ENCODE assay signal across 8 cellular contexts in the genomic region with DNA sequence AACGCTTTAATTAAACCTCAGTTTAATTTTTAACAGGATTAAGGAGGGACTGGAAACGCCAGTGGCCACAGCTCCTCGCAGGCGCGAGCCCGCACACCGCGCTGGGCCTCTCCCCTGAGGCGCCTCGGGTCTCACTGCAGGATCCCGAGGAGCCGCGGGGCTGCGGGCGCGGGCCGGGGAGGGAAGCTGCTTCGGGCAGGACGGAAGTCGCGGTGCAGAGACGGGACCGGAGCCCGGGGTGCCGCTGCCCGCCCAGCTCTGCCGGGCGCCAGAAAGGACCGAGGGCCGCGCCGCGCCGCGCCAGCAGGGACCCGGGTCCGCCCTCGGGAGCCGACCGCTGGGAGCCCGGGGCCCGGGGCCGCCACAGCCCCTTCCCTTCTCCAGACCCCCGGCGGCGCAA. TPM values are rescaled to one million over a fixed set of nuclear protein-coding genes. Genes with fewer than 3 reads are reported as not detected.
A peak's percentile ranks its signal among the peaks of the same experiment; 100 is the strongest.
DNase-seq lines count a peak whose midpoint lies in the region; ATAC-seq lines count a peak whose summit lies in the region.
"Not testable (repeated sequence)": the region's sequence is repeated elsewhere in the genome, so short reads cannot be mapped to it uniquely, and the experiment has no call there.

No MANE protein-coding gene starts in this region.

- ATAC-seq in GM18508 (IDR thresholded peaks at IDR 0.05; ENCODE audit: insufficient read depth, unreplicated experiment): peak; percentile 5
- ATAC-seq in GM19397 (IDR thresholded peaks at IDR 0.05; ENCODE audit: unreplicated experiment): peak; percentile 58
- ATAC-seq in GM21825 (IDR thresholded peaks at IDR 0.05; ENCODE audit: unreplicated experiment): peak; percentile 52
- ATAC-seq in HG03039 (IDR thresholded peaks at IDR 0.05; ENCODE audit: unreplicated experiment): peak; percentile 44
- ATAC-seq in HG03469 (IDR thresholded peaks at IDR 0.05; ENCODE audit: unreplicated experiment): peak; percentile 20
- peak; percentile 75 for ATAC-seq in activated CD8-positive, alpha-beta memory T cell treated with anti-CD3 and anti-CD28 coated beads, Interleukin-2, amount 10 ng/mL, durations not matched to agents 7 days and 5 days
- peak; percentile 73 to 86 for ATAC-seq in right cardiac atrium
- peak; percentile 56 for ATAC-seq in stimulated activated naive CD8-positive, alpha-beta T cell treated with anti-CD3 and anti-CD28 coated beads, Interleukin-15, Interleukin-2, amounts not matched to agents 100 U/mL and 50 U/mL, for 24 hours

- WGBS in right cardiac atrium: no CpG with 5 or more reads among the region's 46 CpGs

- peaks cover 34% of the 10 kb centered on the region for H3K36me3 Mint-ChIP-seq in activated CD8-positive, alpha-beta memory T cell treated with anti-CD3 and anti-CD28 coated beads, Interleukin-2, amount 10 ng/mL, durations not matched to agents 7 days and 5 days

- H3K9me3 Mint-ChIP-seq in activated CD8-positive, alpha-beta memory T cell treated with anti-CD3 and anti-CD28 coated beads, Interleukin-2, amount 10 ng/mL, durations not matched to agents 7 days and 5 days (ENCODE audit: low read depth): peaks cover 20% of the 10 kb centered on the region

- not testable (repeated sequence) for H3K27ac Mint-ChIP-seq in activated CD8-positive, alpha-beta memory T cell treated with anti-CD3 and anti-CD28 coated beads, Interleukin-2, amount 10 ng/mL, durations not matched to agents 7 days and 5 days

- H3K4me3 Mint-ChIP-seq in activated CD8-positive, alpha-beta memory T cell treated with anti-CD3 and anti-CD28 coated beads, Interleukin-2, amount 10 ng/mL, durations not matched to agents 7 days and 5 days: not testable (repeated sequence)

- not testable (repeated sequence) for H3K4me1 Mint-ChIP-seq in activated CD8-positive, alpha-beta memory T cell treated with anti-CD3 and anti-CD28 coated beads, Interleukin-2, amount 10 ng/mL, durations not matched to agents 7 days and 5 days

- H3K27me3 ChIP-seq in right cardiac atrium (ENCODE audit: control insufficient read depth, insufficient read depth): not testable (repeated sequence)

- intact Hi-C loops in right cardiac atrium (cut with DNase I): loop anchor here in 1 of 4 donors (5.0 kb wide), 1 partner anchor 44 kb away; no protein-coding TSS in a partner anchor

- not testable (repeated sequence) for H3K4me1 ChIP-seq in right cardiac atrium (ENCODE audit: control insufficient read depth, insufficient read depth, low read length)

- not testable (repeated sequence) for H3K9me3 ChIP-seq in right cardiac atrium (ENCODE audit: control insufficient read depth, low read length)

- H3K27ac ChIP-seq in right cardiac atrium (ENCODE audit: low read length): not testable (repeated sequence)

- H3K27me3 Mint-ChIP-seq in activated CD8-positive, alpha-beta memory T cell treated with anti-CD3 and anti-CD28 coated beads, Interleukin-2, amount 10 ng/mL, durations not matched to agents 7 days and 5 days: not testable (repeated sequence)

- DNase-seq in activated CD8-positive, alpha-beta memory T cell treated with anti-CD3 and anti-CD28 coated beads, Interleukin-2, amount 10 ng/mL, durations not matched to agents 7 days and 5 days; right cardiac atrium; stimulated activated naive CD8-positive, alpha-beta T cell treated with anti-CD3 and anti-CD28 coated beads, Interleukin-15, Interleukin-2, amounts not matched to agents 100 U/mL and 50 U/mL, for 24 hours: not testable (repeated sequence)

- CTCF ChIA-PET in activated CD8-positive, alpha-beta memory T cell treated with anti-CD3 and anti-CD28 coated beads, Interleukin-2, amount 10 ng/mL, durations not matched to agents 7 days and 5 days (lab: Charles Lee): not testable (repeated sequence)

- H3K4me3 ChIP-seq in right cardiac atrium (ENCODE audit: low read length): not testable (repeated sequence)

RNA-seq across cellular contexts. Expression of gene ZNF124, which starts 0.4 kb away (rescaled TPM):
- total RNA-seq in activated CD8-positive, alpha-beta memory T cell treated with anti-CD3 and anti-CD28 coated beads, Interleukin-2, amount 10 ng/mL, durations not matched to agents 7 days and 5 days: 10 to 100 TPM; 15.0 to 18.6 TPM
- 10 to 100 TPM; 13.9 to 27.3 (median 21.9) TPM for total RNA-seq in right cardiac atrium
- polyA plus RNA-seq in right cardiac atrium: 1.1 TPM

Comparison
In these comparisons a context has a peak if more than half of its experiments do, and no peak if none do; other contexts are left out.
1. ATAC-seq: peak in every context shown above with its lines; median percentile 80 in right cardiac atrium; 75 in activated CD8-positive, alpha-beta memory T cell treated with anti-CD3 and anti-CD28 coated beads, Interleukin-2, amount 10 ng/mL, durations not matched to agents 7 days and 5 days; 58 in GM19397; 56 in stimulated activated naive CD8-positive, alpha-beta T cell treated with anti-CD3 and anti-CD28 coated beads, Interleukin-15, Interleukin-2, amounts not matched to agents 100 U/mL and 50 U/mL, for 24 hours; 52 in GM21825; 44 in HG03039; 20 in HG03469; 5 in GM18508.